1 cellular context compared by ENCODE assay signal in the genomic region with DNA sequence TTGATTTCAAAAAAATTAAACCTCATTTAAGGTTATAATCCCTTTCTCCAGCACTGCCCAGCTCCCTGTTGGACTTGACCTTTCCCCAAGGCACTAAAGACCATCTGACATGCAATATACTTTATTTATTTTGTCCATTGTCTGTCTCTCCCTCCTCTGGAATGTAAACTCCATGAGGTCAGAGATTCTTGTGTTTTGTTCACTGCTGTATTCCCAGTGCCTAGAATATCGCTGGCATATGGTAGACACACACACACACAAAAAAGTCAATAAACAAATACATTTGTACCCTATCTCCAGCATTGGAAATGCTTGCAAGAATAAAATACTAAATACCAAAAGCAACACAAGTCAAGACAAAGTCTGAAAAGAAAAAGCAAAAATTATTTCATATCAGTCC.
TF ChIP-seq lines count a peak whose summit lies in the region.

No MANE protein-coding gene starts in this region.

TF ChIP-seq in HepG2, 621 proteins besides CTCF, POLR2A, EP300 and RAD21 (continued from another document):
- TF ChIP-seq, protein P1, sequence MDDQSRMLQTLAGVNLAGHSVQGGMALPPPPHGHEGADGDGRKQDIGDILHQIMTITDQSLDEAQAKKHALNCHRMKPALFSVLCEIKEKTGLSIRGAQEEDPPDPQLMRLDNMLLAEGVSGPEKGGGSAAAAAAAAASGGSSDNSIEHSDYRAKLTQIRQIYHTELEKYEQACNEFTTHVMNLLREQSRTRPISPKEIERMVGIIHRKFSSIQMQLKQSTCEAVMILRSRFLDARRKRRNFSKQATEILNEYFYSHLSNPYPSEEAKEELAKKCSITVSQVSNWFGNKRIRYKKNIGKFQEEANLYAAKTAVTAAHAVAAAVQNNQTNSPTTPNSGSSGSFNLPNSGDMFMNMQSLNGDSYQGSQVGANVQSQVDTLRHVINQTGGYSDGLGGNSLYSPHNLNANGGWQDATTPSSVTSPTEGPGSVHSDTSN (CRISPR knock-in tag; IDR thresholded peaks at IDR 0.05; ENCODE audit: borderline replicate concordance): no peak
- no peak for TF ChIP-seq TGIF2 (CRISPR knock-in tag; IDR thresholded peaks at IDR 0.05)
- TF ChIP-seq, protein P2, sequence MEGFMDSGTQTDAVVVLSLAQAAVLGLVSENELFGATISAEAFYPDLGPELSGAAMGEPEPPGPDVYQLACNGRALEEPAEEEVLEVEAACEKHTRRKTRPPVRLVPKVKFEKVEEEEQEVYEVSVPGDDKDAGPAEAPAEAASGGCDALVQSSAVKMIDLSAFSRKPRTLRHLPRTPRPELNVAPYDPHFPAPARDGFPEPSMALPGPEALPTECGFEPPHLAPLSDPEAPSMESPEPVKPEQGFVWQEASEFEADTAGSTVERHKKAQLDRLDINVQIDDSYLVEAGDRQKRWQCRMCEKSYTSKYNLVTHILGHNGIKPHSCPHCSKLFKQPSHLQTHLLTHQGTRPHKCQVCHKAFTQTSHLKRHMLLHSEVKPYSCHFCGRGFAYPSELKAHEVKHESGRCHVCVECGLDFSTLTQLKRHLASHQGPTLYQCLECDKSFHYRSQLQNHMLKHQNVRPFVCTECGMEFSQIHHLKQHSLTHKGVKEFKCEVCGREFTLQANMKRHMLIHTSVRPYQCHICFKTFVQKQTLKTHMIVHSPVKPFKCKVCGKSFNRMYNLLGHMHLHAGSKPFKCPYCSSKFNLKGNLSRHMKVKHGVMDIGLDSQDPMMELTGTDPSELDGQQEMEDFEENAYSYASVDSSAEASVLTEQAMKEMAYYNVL (CRISPR knock-in tag; IDR thresholded peaks at IDR 0.05; ENCODE audit: borderline replicate concordance): peak; percentile 95
- no peak for TF ChIP-seq ZNF616 (CRISPR knock-in tag; IDR thresholded peaks at IDR 0.05; ENCODE audit: low read depth)
- TF ChIP-seq ZBTB7B (CRISPR knock-in tag; IDR thresholded peaks at IDR 0.05): no peak
- TF ChIP-seq ZNF850 (CRISPR knock-in tag; conservative IDR thresholded peaks at IDR 0.05): no peak
- no peak for TF ChIP-seq NBN (conservative IDR thresholded peaks at IDR 0.05)
- TF ChIP-seq ZEB1 (IDR thresholded peaks at IDR 0.05; ENCODE audit: insufficient replicate concordance, low read depth): no peak
- TF ChIP-seq ARNT2 (CRISPR knock-in tag; IDR thresholded peaks at IDR 0.05; ENCODE audit: low read depth): no peak
- TF ChIP-seq, protein P3, sequence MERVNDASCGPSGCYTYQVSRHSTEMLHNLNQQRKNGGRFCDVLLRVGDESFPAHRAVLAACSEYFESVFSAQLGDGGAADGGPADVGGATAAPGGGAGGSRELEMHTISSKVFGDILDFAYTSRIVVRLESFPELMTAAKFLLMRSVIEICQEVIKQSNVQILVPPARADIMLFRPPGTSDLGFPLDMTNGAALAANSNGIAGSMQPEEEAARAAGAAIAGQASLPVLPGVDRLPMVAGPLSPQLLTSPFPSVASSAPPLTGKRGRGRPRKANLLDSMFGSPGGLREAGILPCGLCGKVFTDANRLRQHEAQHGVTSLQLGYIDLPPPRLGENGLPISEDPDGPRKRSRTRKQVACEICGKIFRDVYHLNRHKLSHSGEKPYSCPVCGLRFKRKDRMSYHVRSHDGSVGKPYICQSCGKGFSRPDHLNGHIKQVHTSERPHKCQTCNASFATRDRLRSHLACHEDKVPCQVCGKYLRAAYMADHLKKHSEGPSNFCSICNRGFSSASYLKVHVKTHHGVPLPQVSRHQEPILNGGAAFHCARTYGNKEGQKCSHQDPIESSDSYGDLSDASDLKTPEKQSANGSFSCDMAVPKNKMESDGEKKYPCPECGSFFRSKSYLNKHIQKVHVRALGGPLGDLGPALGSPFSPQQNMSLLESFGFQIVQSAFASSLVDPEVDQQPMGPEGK (CRISPR knock-in tag; IDR thresholded peaks at IDR 0.05): no peak
- TF ChIP-seq, protein P4, sequence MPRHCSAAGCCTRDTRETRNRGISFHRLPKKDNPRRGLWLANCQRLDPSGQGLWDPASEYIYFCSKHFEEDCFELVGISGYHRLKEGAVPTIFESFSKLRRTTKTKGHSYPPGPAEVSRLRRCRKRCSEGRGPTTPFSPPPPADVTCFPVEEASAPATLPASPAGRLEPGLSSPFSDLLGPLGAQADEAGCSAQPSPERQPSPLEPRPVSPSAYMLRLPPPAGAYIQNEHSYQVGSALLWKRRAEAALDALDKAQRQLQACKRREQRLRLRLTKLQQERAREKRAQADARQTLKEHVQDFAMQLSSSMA (CRISPR knock-in tag; IDR thresholded peaks at IDR 0.05): no peak
- TF ChIP-seq, protein P5, sequence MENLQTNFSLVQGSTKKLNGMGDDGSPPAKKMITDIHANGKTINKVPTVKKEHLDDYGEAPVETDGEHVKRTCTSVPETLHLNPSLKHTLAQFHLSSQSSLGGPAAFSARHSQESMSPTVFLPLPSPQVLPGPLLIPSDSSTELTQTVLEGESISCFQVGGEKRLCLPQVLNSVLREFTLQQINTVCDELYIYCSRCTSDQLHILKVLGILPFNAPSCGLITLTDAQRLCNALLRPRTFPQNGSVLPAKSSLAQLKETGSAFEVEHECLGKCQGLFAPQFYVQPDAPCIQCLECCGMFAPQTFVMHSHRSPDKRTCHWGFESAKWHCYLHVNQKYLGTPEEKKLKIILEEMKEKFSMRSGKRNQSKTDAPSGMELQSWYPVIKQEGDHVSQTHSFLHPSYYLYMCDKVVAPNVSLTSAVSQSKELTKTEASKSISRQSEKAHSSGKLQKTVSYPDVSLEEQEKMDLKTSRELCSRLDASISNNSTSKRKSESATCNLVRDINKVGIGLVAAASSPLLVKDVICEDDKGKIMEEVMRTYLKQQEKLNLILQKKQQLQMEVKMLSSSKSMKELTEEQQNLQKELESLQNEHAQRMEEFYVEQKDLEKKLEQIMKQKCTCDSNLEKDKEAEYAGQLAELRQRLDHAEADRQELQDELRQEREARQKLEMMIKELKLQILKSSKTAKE (CRISPR knock-in tag; IDR thresholded peaks at IDR 0.05; ENCODE audit: borderline replicate concordance): peak; percentile 76
- no peak for TF ChIP-seq KDM2A (CRISPR knock-in tag; IDR thresholded peaks at IDR 0.05; ENCODE audit: borderline replicate concordance, low read depth)
- TF ChIP-seq, protein P6, sequence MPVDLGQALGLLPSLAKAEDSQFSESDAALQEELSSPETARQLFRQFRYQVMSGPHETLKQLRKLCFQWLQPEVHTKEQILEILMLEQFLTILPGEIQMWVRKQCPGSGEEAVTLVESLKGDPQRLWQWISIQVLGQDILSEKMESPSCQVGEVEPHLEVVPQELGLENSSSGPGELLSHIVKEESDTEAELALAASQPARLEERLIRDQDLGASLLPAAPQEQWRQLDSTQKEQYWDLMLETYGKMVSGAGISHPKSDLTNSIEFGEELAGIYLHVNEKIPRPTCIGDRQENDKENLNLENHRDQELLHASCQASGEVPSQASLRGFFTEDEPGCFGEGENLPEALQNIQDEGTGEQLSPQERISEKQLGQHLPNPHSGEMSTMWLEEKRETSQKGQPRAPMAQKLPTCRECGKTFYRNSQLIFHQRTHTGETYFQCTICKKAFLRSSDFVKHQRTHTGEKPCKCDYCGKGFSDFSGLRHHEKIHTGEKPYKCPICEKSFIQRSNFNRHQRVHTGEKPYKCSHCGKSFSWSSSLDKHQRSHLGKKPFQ (CRISPR knock-in tag; IDR thresholded peaks at IDR 0.05; ENCODE audit: insufficient replicate concordance): no peak
- TF ChIP-seq FOXA3 (CRISPR knock-in tag; IDR thresholded peaks at IDR 0.05): peak; percentile 48
- TF ChIP-seq, protein P7, sequence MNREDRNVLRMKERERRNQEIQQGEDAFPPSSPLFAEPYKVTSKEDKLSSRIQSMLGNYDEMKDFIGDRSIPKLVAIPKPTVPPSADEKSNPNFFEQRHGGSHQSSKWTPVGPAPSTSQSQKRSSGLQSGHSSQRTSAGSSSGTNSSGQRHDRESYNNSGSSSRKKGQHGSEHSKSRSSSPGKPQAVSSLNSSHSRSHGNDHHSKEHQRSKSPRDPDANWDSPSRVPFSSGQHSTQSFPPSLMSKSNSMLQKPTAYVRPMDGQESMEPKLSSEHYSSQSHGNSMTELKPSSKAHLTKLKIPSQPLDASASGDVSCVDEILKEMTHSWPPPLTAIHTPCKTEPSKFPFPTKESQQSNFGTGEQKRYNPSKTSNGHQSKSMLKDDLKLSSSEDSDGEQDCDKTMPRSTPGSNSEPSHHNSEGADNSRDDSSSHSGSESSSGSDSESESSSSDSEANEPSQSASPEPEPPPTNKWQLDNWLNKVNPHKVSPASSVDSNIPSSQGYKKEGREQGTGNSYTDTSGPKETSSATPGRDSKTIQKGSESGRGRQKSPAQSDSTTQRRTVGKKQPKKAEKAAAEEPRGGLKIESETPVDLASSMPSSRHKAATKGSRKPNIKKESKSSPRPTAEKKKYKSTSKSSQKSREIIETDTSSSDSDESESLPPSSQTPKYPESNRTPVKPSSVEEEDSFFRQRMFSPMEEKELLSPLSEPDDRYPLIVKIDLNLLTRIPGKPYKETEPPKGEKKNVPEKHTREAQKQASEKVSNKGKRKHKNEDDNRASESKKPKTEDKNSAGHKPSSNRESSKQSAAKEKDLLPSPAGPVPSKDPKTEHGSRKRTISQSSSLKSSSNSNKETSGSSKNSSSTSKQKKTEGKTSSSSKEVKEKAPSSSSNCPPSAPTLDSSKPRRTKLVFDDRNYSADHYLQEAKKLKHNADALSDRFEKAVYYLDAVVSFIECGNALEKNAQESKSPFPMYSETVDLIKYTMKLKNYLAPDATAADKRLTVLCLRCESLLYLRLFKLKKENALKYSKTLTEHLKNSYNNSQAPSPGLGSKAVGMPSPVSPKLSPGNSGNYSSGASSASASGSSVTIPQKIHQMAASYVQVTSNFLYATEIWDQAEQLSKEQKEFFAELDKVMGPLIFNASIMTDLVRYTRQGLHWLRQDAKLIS (CRISPR knock-in tag; IDR thresholded peaks at IDR 0.05): no peak
- TF ChIP-seq FOXO1 (CRISPR knock-in tag; IDR thresholded peaks at IDR 0.05): peak; percentile 21; the same call in 1 of the 2 replicates
- no peak for TF ChIP-seq ZIK1 (CRISPR knock-in tag; IDR thresholded peaks at IDR 0.05; ENCODE audit: borderline replicate concordance, low read depth)
- TF ChIP-seq, protein P8, sequence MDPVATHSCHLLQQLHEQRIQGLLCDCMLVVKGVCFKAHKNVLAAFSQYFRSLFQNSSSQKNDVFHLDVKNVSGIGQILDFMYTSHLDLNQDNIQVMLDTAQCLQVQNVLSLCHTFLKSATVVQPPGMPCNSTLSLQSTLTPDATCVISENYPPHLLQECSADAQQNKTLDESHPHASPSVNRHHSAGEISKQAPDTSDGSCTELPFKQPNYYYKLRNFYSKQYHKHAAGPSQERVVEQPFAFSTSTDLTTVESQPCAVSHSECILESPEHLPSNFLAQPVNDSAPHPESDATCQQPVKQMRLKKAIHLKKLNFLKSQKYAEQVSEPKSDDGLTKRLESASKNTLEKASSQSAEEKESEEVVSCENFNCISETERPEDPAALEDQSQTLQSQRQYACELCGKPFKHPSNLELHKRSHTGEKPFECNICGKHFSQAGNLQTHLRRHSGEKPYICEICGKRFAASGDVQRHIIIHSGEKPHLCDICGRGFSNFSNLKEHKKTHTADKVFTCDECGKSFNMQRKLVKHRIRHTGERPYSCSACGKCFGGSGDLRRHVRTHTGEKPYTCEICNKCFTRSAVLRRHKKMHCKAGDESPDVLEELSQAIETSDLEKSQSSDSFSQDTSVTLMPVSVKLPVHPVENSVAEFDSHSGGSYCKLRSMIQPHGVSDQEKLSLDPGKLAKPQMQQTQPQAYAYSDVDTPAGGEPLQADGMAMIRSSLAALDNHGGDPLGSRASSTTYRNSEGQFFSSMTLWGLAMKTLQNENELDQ (CRISPR knock-in tag; IDR thresholded peaks at IDR 0.05; ENCODE audit: borderline replicate concordance): no peak
- peak; percentile 53 for TF ChIP-seq HNF4A (CRISPR knock-in tag; IDR thresholded peaks at IDR 0.05)
- peak; percentile 91 for TF ChIP-seq RARA (CRISPR knock-in tag; IDR thresholded peaks at IDR 0.05)
- TF ChIP-seq, protein P9, sequence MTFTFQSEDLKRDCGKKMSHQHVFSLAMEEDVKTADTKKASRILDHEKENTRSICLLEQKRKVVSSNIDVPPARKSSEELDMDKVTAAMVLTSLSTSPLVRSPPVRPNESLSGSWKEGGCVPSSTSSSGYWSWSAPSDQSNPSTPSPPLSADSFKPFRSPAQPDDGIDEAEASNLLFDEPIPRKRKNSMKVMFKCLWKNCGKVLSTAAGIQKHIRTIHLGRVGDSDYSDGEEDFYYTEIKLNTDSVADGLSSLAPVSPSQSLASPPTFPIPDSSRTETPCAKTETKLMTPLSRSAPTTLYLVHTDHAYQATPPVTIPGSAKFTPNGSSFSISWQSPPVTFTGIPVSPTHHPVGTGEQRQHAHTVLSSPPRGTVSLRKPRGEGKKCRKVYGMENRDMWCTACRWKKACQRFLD (CRISPR knock-in tag; IDR thresholded peaks at IDR 0.05; ENCODE audit: borderline replicate concordance): no peak
- no peak for TF ChIP-seq ZFP36L1 (CRISPR knock-in tag; IDR thresholded peaks at IDR 0.05)
- no peak for TF ChIP-seq ZNF292 (CRISPR knock-in tag; IDR thresholded peaks at IDR 0.05; ENCODE audit: borderline replicate concordance, low read depth)
- no peak for TF ChIP-seq KMT2B (CRISPR knock-in tag; IDR thresholded peaks at IDR 0.05)
- TF ChIP-seq ZNF296 (CRISPR knock-in tag; conservative IDR thresholded peaks at IDR 0.05): no peak
- no peak for TF ChIP-seq MATR3 (CRISPR knock-in tag; IDR thresholded peaks at IDR 0.05)
- no peak for TF ChIP-seq TOPORS (CRISPR knock-in tag; IDR thresholded peaks at IDR 0.05)
- no peak for TF ChIP-seq ZNF780A (CRISPR knock-in tag; IDR thresholded peaks at IDR 0.05)
